2 cellular contexts compared by ENCODE assay signal in genomic region chr14:69325646-69326265, GRCh38.
TF ChIP-seq lines count a peak whose summit lies in the region.

No MANE protein-coding gene starts in this region.

TF ChIP-seq in SK-N-SH treated with all-trans-retinoic acid at 6 μM for 48 hours, 23 proteins besides CTCF, POLR2A, EP300 and RAD21 (continued from another document):
- TF ChIP-seq CSRNP3 (CRISPR knock-in tag; IDR thresholded peaks at IDR 0.05) (no peak), RARB (CRISPR knock-in tag; IDR thresholded peaks at IDR 0.05) (no peak), ZNF70 (CRISPR knock-in tag; IDR thresholded peaks at IDR 0.05) (no peak), TCF4 (CRISPR knock-in tag; IDR thresholded peaks at IDR 0.05; ENCODE audit: borderline replicate concordance) (no peak), CSDC2 (CRISPR knock-in tag; IDR thresholded peaks at IDR 0.05) (no peak), TOX (CRISPR knock-in tag; IDR thresholded peaks at IDR 0.05; ENCODE audit: borderline replicate concordance) (no peak), ZC3H10 (CRISPR knock-in tag; IDR thresholded peaks at IDR 0.05) (no peak), PPARA (CRISPR knock-in tag; IDR thresholded peaks at IDR 0.05; ENCODE audit: borderline replicate concordance) (no peak), BACH2 (CRISPR knock-in tag; IDR thresholded peaks at IDR 0.05; ENCODE audit: borderline replicate concordance) (no peak), OSR1 (CRISPR knock-in tag; IDR thresholded peaks at IDR 0.05) (no peak)
- TF ChIP-seq, protein P1, sequence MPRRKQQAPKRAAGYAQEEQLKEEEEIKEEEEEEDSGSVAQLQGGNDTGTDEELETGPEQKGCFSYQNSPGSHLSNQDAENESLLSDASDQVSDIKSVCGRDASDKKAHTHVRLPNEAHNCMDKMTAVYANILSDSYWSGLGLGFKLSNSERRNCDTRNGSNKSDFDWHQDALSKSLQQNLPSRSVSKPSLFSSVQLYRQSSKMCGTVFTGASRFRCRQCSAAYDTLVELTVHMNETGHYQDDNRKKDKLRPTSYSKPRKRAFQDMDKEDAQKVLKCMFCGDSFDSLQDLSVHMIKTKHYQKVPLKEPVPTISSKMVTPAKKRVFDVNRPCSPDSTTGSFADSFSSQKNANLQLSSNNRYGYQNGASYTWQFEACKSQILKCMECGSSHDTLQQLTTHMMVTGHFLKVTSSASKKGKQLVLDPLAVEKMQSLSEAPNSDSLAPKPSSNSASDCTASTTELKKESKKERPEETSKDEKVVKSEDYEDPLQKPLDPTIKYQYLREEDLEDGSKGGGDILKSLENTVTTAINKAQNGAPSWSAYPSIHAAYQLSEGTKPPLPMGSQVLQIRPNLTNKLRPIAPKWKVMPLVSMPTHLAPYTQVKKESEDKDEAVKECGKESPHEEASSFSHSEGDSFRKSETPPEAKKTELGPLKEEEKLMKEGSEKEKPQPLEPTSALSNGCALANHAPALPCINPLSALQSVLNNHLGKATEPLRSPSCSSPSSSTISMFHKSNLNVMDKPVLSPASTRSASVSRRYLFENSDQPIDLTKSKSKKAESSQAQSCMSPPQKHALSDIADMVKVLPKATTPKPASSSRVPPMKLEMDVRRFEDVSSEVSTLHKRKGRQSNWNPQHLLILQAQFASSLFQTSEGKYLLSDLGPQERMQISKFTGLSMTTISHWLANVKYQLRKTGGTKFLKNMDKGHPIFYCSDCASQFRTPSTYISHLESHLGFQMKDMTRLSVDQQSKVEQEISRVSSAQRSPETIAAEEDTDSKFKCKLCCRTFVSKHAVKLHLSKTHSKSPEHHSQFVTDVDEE (CRISPR knock-in tag; IDR thresholded peaks at IDR 0.05) = no peak
- TF ChIP-seq, protein P2, sequence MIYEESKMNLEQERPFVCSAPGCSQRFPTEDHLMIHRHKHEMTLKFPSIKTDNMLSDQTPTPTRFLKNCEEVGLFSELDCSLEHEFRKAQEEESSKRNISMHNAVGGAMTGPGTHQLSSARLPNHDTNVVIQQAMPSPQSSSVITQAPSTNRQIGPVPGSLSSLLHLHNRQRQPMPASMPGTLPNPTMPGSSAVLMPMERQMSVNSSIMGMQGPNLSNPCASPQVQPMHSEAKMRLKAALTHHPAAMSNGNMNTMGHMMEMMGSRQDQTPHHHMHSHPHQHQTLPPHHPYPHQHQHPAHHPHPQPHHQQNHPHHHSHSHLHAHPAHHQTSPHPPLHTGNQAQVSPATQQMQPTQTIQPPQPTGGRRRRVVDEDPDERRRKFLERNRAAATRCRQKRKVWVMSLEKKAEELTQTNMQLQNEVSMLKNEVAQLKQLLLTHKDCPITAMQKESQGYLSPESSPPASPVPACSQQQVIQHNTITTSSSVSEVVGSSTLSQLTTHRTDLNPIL (CRISPR knock-in tag; IDR thresholded peaks at IDR 0.05; ENCODE audit: low read depth) = no peak

TF ChIP-seq in HepG2, 621 proteins besides CTCF, POLR2A, EP300 and RAD21:
- TF ChIP-seq FOXA1 (IDR thresholded peaks at IDR 0.05) (no peak), FOXA1 (CRISPR knock-in tag; IDR thresholded peaks at IDR 0.05) (no peak), ATF5 (CRISPR knock-in tag; IDR thresholded peaks at IDR 0.05; ENCODE audit: low read depth) (no peak), ZSCAN30 (CRISPR knock-in tag; IDR thresholded peaks at IDR 0.05) (no peak), TRIM22 (IDR thresholded peaks at IDR 0.05) (no peak), MXD1 (CRISPR knock-in tag; IDR thresholded peaks at IDR 0.05) (no peak), ZBTB2 (CRISPR knock-in tag; IDR thresholded peaks at IDR 0.05; ENCODE audit: low read depth) (no peak), ZNF263 (CRISPR knock-in tag; IDR thresholded peaks at IDR 0.05) (no peak), HOMEZ (CRISPR knock-in tag; IDR thresholded peaks at IDR 0.05; ENCODE audit: low read depth) (no peak), ARID2 (CRISPR knock-in tag; IDR thresholded peaks at IDR 0.05; ENCODE audit: borderline replicate concordance) (no peak), CBX2 (IDR thresholded peaks at IDR 0.05; ENCODE audit: low read depth, low read length) (no peak), CBX2 (CRISPR knock-in tag; IDR thresholded peaks at IDR 0.05; ENCODE audit: low read depth) (no peak), HOXD1 (CRISPR knock-in tag; IDR thresholded peaks at IDR 0.05) (no peak), NR1H2 (CRISPR knock-in tag; IDR thresholded peaks at IDR 0.05; ENCODE audit: borderline replicate concordance, low read depth) (no peak), ASH2L (IDR thresholded peaks at IDR 0.05; ENCODE audit: insufficient read length, low read depth, low read length) (no peak), ZNF709 (CRISPR knock-in tag; IDR thresholded peaks at IDR 0.05) (no peak)
